17 cellular contexts compared by ENCODE assay signal in genomic region chr3:37229291-37229690, GRCh38.
"Had no signal": no experiment of that assay in that cellular context is flagged by ENCODE, and none has a peak within 500 bp of the region (broad histone marks: within the 10 kb centered on the region; RNA-seq: fewer than 3 reads in every experiment).

No MANE protein-coding gene starts in this region.

- H3K36me3 ChIP-seq: lower lobe of right lung had no signal

- H3K4me1 ChIP-seq: lower lobe of right lung, psoas muscle had no signal

- H3K9me3 ChIP-seq: lower lobe of right lung, psoas muscle had no signal

- ATAC-seq: activated T-helper 17 cell treated with anti-CD3 and anti-CD28 coated beads, Interleukin-2, amount 50 U/mL, for 72 hours; lower lobe of right lung; naive thymus-derived CD8-positive, alpha-beta T cell; psoas muscle; sciatic nerve had no signal

- H3K36me3 Mint-ChIP-seq: naive thymus-derived CD8-positive, alpha-beta T cell had no signal

- H3K4me3 ChIP-seq: lower lobe of right lung, psoas muscle had no signal

- H3K4me1 Mint-ChIP-seq: activated T-helper 17 cell treated with anti-CD3 and anti-CD28 coated beads, Interleukin-2, amount 50 U/mL, for 72 hours had no signal

- H3K27ac Mint-ChIP-seq: activated naive CD4-positive, alpha-beta T cell treated with anti-CD3 and anti-CD28 coated beads for 36 hours; activated T-helper 17 cell treated with anti-CD3 and anti-CD28 coated beads, Interleukin-2, amount 50 U/mL, for 72 hours; endodermal cell had no signal

- H3K27me3 Mint-ChIP-seq: activated T-helper 17 cell treated with anti-CD3 and anti-CD28 coated beads, Interleukin-2, amount 50 U/mL, for 72 hours; naive thymus-derived CD8-positive, alpha-beta T cell had no signal

- H3K27ac ChIP-seq: lower lobe of right lung, psoas muscle had no signal

- H3K9me3 Mint-ChIP-seq: activated naive CD4-positive, alpha-beta T cell treated with anti-CD3 and anti-CD28 coated beads for 36 hours; activated T-helper 17 cell treated with anti-CD3 and anti-CD28 coated beads, Interleukin-2, amount 50 U/mL, for 72 hours; naive thymus-derived CD8-positive, alpha-beta T cell had no signal

- H3K4me3 Mint-ChIP-seq: activated naive CD4-positive, alpha-beta T cell treated with anti-CD3 and anti-CD28 coated beads for 36 hours; activated T-helper 17 cell treated with anti-CD3 and anti-CD28 coated beads, Interleukin-2, amount 50 U/mL, for 72 hours; endodermal cell; naive thymus-derived CD8-positive, alpha-beta T cell had no signal

- DNase-seq: activated CD4-positive, alpha-beta T cell treated with anti-CD3 and anti-CD28 coated beads, Interleukin-2, amount 50 U/mL, for 1 hour; activated naive CD4-positive, alpha-beta T cell treated with anti-CD3 and anti-CD28 coated beads for 36 hours; activated T-cell treated with anti-CD3 and anti-CD28 coated beads for 4 hours; central memory CD4-positive, alpha-beta T cell; dermis blood vessel endothelial cell; endodermal cell; glutamatergic neuron; left cardiac atrium; lower lobe of right lung; midbrain; naive thymus-derived CD8-positive, alpha-beta T cell; psoas muscle; stimulated activated CD4-positive, alpha-beta T cell treated with anti-CD3 and anti-CD28 coated beads, Interleukin-2, amount 100 ng/mL, for 24 hours; stimulated activated naive CD4-positive, alpha-beta T cell; T-helper 2 cell had no signal
